ENCODE assay signal across 14 cellular contexts in the genomic region with DNA sequence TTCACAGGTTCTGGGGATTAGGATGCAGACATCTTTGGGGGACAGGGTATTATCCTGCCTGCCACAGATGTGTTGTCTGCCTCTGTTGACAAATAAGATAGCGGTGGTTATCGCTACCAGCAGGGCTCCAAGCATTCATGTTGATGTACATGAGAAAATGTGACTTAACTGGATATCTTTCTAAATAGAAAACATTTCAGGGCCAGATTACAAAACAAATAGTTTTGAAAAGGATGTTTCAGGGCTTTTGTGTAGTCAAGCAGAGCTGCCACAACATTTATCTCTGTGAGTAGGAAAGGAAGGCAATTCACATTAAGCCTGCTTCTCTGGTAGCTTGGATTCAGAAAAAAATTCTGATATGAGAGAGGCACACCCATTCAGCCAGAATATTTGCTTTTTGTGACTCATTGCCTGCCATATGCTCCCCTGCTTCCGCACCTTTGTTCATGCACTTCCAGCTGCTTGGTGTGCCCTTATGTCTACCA. TPM values are rescaled to one million over a fixed set of nuclear protein-coding genes. Genes with fewer than 3 reads are reported as not detected.
DNase-seq lines count a peak whose midpoint lies in the region; ATAC-seq, FAIRE-seq and TF ChIP-seq lines count a peak whose summit lies in the region.
"Had no signal": no experiment of that assay in that cellular context is flagged by ENCODE, and none has a peak within 500 bp of the region (broad histone marks: within the 10 kb centered on the region; RNA-seq: fewer than 3 reads in every experiment).

No MANE protein-coding gene starts in this region.

- peak overlapping the region; percentile 82 for H3K27ac Mint-ChIP-seq in progenitor cell of endocrine pancreas
- H3K27ac Mint-ChIP-seq: activated naive CD4-positive, alpha-beta T cell treated with anti-CD3 and anti-CD28 coated beads, Interleukin-2, amount 50 U/mL, for 24 hours; mesothelial cell of epicardium had no signal

- no peak overlapping the region for H3K4me3 Mint-ChIP-seq in progenitor cell of endocrine pancreas (ENCODE audit: low read depth)
- H3K4me3 Mint-ChIP-seq: activated naive CD4-positive, alpha-beta T cell treated with anti-CD3 and anti-CD28 coated beads, Interleukin-2, amount 50 U/mL, for 24 hours; mesothelial cell of epicardium had no signal

- H3K36me3 ChIP-seq in endothelial cell of umbilical vein (ENCODE audit: control insufficient read depth in 2 of 2, extremely low read depth in 1 of 2, insufficient read depth in 2 of 2, low read length in 2 of 2), result no peaks in the 10 kb centered on the region
- no peaks in the 10 kb centered on the region for H3K36me3 ChIP-seq in esophagus muscularis mucosa

- 96% methylated on average over 3 of the region's 3 CpGs for WGBS in esophagus muscularis mucosa

- H3K4me1 ChIP-seq in endothelial cell of umbilical vein (ENCODE audit: control insufficient read depth, extremely low read depth, insufficient read depth, low read length) (peaks cover 13% of the 10 kb centered on the region), esophagus muscularis mucosa (no peaks in the 10 kb centered on the region)

- DNase-seq in HT-29 (ENCODE audit: low spot score) (peak; percentile 65), NCI-H446 treated with DMSO at 0.1 percent for 48 hours (lab: John Stamatoyannopoulos, UW) (peak; percentile 94), endothelial cell of umbilical vein (ENCODE audit: low read depth, low spot score) (peak; percentile 66), progenitor cell of endocrine pancreas (ENCODE audit: low spot score, unreplicated experiment) (no peak), esophagus muscularis mucosa (ENCODE audit: extremely low spot score) (no peak)
- DNase-seq: activated CD4-positive, alpha-beta T cell treated with anti-CD3 and anti-CD28 coated beads, Interleukin-2, amount 50 U/mL, for 1 hour; DND-41 had no signal

- no peaks in the 10 kb centered on the region for H4K20me1 ChIP-seq in endothelial cell of umbilical vein (replicated peaks; ENCODE audit: control insufficient read depth, extremely low read depth, insufficient read depth, low read length)

- H3K27ac ChIP-seq in endothelial cell of umbilical vein (ENCODE audit: insufficient read depth, low read depth, low read length), result no peak overlapping the region
- no peak overlapping the region for H3K27ac ChIP-seq in esophagus muscularis mucosa (replicated peaks in 1 of 4)

- POLR2A ChIA-PET in endothelial cell of umbilical vein (lab: Charles Lee), result no interaction called here

- no peaks in the 10 kb centered on the region for H3K9me3 Mint-ChIP-seq in progenitor cell of endocrine pancreas (ENCODE audit: low read depth)
- H3K9me3 Mint-ChIP-seq: activated naive CD4-positive, alpha-beta T cell treated with anti-CD3 and anti-CD28 coated beads, Interleukin-2, amount 50 U/mL, for 24 hours; mesothelial cell of epicardium had no signal

- dilution Hi-C loops in endothelial cell of umbilical vein (cut with MboI; ENCODE audit: extremely low pct_ligation_motif_present, low sequenced_read_pairs), result no loop called here

- no peaks in the 10 kb centered on the region for H3K36me3 Mint-ChIP-seq in progenitor cell of endocrine pancreas (ENCODE audit: insufficient read depth)
- H3K36me3 Mint-ChIP-seq: activated naive CD4-positive, alpha-beta T cell treated with anti-CD3 and anti-CD28 coated beads, Interleukin-2, amount 50 U/mL, for 24 hours; mesothelial cell of epicardium had no signal

- TF ChIP-seq POLR2A in endothelial cell of umbilical vein (IDR thresholded peaks at IDR 0.05; ENCODE audit: low read depth, low read length) (no peak), esophagus muscularis mucosa (IDR thresholded peaks at IDR 0.05; ENCODE audit: low read depth) (no peak)

- BruUV-seq in endothelial cell of umbilical vein (replicated peaks; lab: Mats Ljungman, UMichigan), result no TSS peak

- H3K9ac ChIP-seq in endothelial cell of umbilical vein (replicated peaks; ENCODE audit: extremely low read depth, insufficient read depth, low read length), result no peak overlapping the region

- no peak for ATAC-seq in GM21717 (IDR thresholded peaks at IDR 0.05; ENCODE audit: unreplicated experiment)
- no peak for ATAC-seq in GM21529 (IDR thresholded peaks at IDR 0.05; ENCODE audit: unreplicated experiment)
- no peak for ATAC-seq in HG03175 (IDR thresholded peaks at IDR 0.05; ENCODE audit: unreplicated experiment)

- TF ChIP-seq CTCF in endothelial cell of umbilical vein (IDR thresholded peaks at IDR 0.05; ENCODE audit: extremely low read depth in 1 of 2, insufficient read depth in 1 of 2, low read depth in 1 of 2, low read length in 2 of 2) (no peak), progenitor cell of endocrine pancreas (IDR thresholded peaks at IDR 0.05; ENCODE audit: unreplicated experiment) (no peak), esophagus muscularis mucosa (IDR thresholded peaks at IDR 0.05) (no peak)

- intact Hi-C loops in endothelial cell of umbilical vein (cut with micrococcal nuclease), result loop anchor here (2.0 kb wide), 1 partner anchor 22 kb away; the partner anchor contains the start of gene PLS1
- intact Hi-C loops in esophagus muscularis mucosa (cut with DNase I), result no loop called here

- H3K9me3 ChIP-seq in endothelial cell of umbilical vein (replicated peaks; ENCODE audit: control insufficient read depth, insufficient read depth, low read length) (no peaks in the 10 kb centered on the region), esophagus muscularis mucosa (no peaks in the 10 kb centered on the region)

- H3K27me3 Mint-ChIP-seq in progenitor cell of endocrine pancreas, result no peaks in the 10 kb centered on the region
- H3K27me3 Mint-ChIP-seq: activated naive CD4-positive, alpha-beta T cell treated with anti-CD3 and anti-CD28 coated beads, Interleukin-2, amount 50 U/mL, for 24 hours had no signal

- no peak overlapping the region for H3K4me2 ChIP-seq in endothelial cell of umbilical vein (ENCODE audit: insufficient read depth, low read length)
- H3K4me2 ChIP-seq: smooth muscle cell had no signal

- FAIRE-seq in endothelial cell of umbilical vein (lab: Jason Lieb, UNC), result peak; percentile 92
- FAIRE-seq: GM18507 had no signal

- no peaks in the 10 kb centered on the region for H3K9me1 ChIP-seq in endothelial cell of umbilical vein (replicated peaks; ENCODE audit: control insufficient read depth, extremely low read depth, insufficient read depth, low read length)

- H3K4me1 Mint-ChIP-seq in progenitor cell of endocrine pancreas (ENCODE audit: low read depth), result peaks cover 13% of the 10 kb centered on the region
- H3K4me1 Mint-ChIP-seq: activated naive CD4-positive, alpha-beta T cell treated with anti-CD3 and anti-CD28 coated beads, Interleukin-2, amount 50 U/mL, for 24 hours; mesothelial cell of epicardium had no signal

- H3K79me2 ChIP-seq in endothelial cell of umbilical vein (ENCODE audit: control insufficient read depth, insufficient read depth, low read length), result no peaks in the 10 kb centered on the region

- H3K4me3 ChIP-seq in endothelial cell of umbilical vein (replicated peaks in 1 of 3; ENCODE audit: insufficient read depth in 1 of 3, low read depth in 1 of 3, low read length in 3 of 3) (no peak overlapping the region), esophagus muscularis mucosa (no peak overlapping the region)
- H3K4me3 ChIP-seq: smooth muscle cell had no signal

- no peak for TF ChIP-seq EP300 in esophagus muscularis mucosa (IDR thresholded peaks at IDR 0.05)

- H3K27me3 ChIP-seq in endothelial cell of umbilical vein (ENCODE audit: control insufficient read depth in 2 of 2, insufficient read depth in 2 of 2, low read length in 2 of 2) (no peaks in the 10 kb centered on the region), esophagus muscularis mucosa (no peaks in the 10 kb centered on the region)

- CTCF ChIA-PET in endothelial cell of umbilical vein (lab: Charles Lee), result interaction anchor here (0.6 to 2.4 kb wide), 6 partner anchors 9 to 292 kb away, joined by 3 to 9 read pairs (median 3); partner anchors contain the start of gene ATR

- H2AFZ ChIP-seq in endothelial cell of umbilical vein (ENCODE audit: low read depth, low read length), result no peak overlapping the region

TF ChIP-seq in endothelial cell of umbilical vein, 7 proteins besides CTCF, POLR2A, EP300 and RAD21:
- TF ChIP-seq FOS (IDR thresholded peaks at IDR 0.05; ENCODE audit: borderline replicate concordance, insufficient read depth, low read length), result peak; percentile 89
- TF ChIP-seq JUN (IDR thresholded peaks at IDR 0.05; ENCODE audit: borderline replicate concordance, insufficient read depth, insufficient read length, low read depth), result peak; percentile 70
- TF ChIP-seq POLR2AphosphoS5 (IDR thresholded peaks at IDR 0.05; ENCODE audit: insufficient read depth, low read depth, low read length), result no peak

RNA-seq across cellular contexts. Expression of gene PLS1, which starts 22.8 kb away (rescaled TPM):
- 38.5 and 40.3 TPM in 2 replicates for total RNA-seq in HT-29 (2014; rRNA removed; shearing (Covaris generic))
- total RNA-seq in endothelial cell of umbilical vein, result 1.3 and 2.9 TPM in 2 replicates
- polyA plus RNA-seq in endothelial cell of umbilical vein, result 0.45 and 0.59 TPM in 2 replicates
- polyA plus RNA-seq in endothelial cell of umbilical vein (2011; cell fraction: cytosol; rRNA removed), result 0.58 and 0.71 TPM in 2 replicates
- 0.55 and 0.59 TPM in 2 replicates for polyA plus RNA-seq in endothelial cell of umbilical vein (2011; cell fraction: nucleus; rRNA removed)
- polyA plus RNA-seq in endothelial cell of umbilical vein (2012), result 0.41 and 1.7 TPM in 2 replicates
- polyA minus RNA-seq in endothelial cell of umbilical vein, result 0.85 and 1.2 TPM in 2 replicates
- polyA minus RNA-seq in endothelial cell of umbilical vein (2011; cell fraction: cytosol; rRNA and poly(A)+ RNA removed), result 5.4 TPM
- 0.48 and 1.5 TPM in 2 replicates for polyA minus RNA-seq in endothelial cell of umbilical vein (2011; cell fraction: nucleus; rRNA and poly(A)+ RNA removed)
- total RNA-seq in progenitor cell of endocrine pancreas, result 15.7 and 16.0 TPM in 2 replicates
- total RNA-seq in esophagus muscularis mucosa, result 1 to 10 TPM; 1.2 to 2.0 (median 1.5) TPM

RNA-seq across cellular contexts. Expression of gene ATR, which starts 40.4 kb away (rescaled TPM):
- total RNA-seq in HT-29 (2014; rRNA removed; shearing (Covaris generic)), result 12.9 and 15.4 TPM in 2 replicates
- total RNA-seq in endothelial cell of umbilical vein (21.1 and 23.6 TPM in 2 replicates), progenitor cell of endocrine pancreas (20.3 and 24.7 TPM in 2 replicates), esophagus muscularis mucosa (10 to 100 TPM in 3 of 4 donors, 1 to 10 TPM in 1; 9.5 to 16.6 (median 13.3) TPM)
- 6.3 and 7.2 TPM in 2 replicates for polyA plus RNA-seq in endothelial cell of umbilical vein
- polyA plus RNA-seq in endothelial cell of umbilical vein (2011; cell fraction: cytosol; rRNA removed), result 5.6 and 6.4 TPM in 2 replicates
- 33.6 and 41.7 TPM in 2 replicates for polyA plus RNA-seq in endothelial cell of umbilical vein (2011; cell fraction: nucleus; rRNA removed)
- polyA plus RNA-seq in endothelial cell of umbilical vein (2012), result 13.8 and 18.1 TPM in 2 replicates
- polyA minus RNA-seq in endothelial cell of umbilical vein, result 20.5 and 23.1 TPM in 2 replicates
- polyA minus RNA-seq in endothelial cell of umbilical vein (2011; cell fraction: cytosol; rRNA and poly(A)+ RNA removed), result 19.5 TPM
- polyA minus RNA-seq in endothelial cell of umbilical vein (2011; cell fraction: nucleus; rRNA and poly(A)+ RNA removed), result 37.6 and 56.3 TPM in 2 replicates

Comparison
In these comparisons a context has a peak if more than half of its experiments do, and no peak if none do; other contexts are left out.
1. DNase-seq: peak in HT-29 (single experiment), NCI-H446 treated with DMSO at 0.1 percent for 48 hours (single experiment) and endothelial cell of umbilical vein (single experiment); none in progenitor cell of endocrine pancreas (single experiment) and esophagus muscularis mucosa (single experiment).